In the genomic region with DNA sequence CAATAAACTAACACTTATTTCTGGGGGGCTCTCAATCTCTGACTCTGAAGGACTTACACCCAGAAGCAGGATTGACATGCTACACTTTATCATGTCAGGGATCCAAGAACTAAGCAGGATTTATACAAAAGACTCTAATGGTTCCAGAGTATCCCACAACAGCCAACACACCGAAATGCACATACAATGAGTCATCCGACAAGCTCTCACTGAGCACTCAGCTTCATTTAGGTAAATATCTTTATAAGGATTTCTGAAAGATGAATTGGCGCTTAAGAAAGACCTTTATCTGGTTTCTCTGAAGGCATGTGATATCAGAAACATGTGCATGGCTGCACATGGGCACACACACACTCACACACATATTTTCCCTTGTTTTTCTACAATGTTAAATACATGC, we compare ENCODE assay signal across 17 cellular contexts.
DNase-seq lines count a peak whose midpoint lies in the region; ATAC-seq, FAIRE-seq and TF ChIP-seq lines count a peak whose summit lies in the region.
"Had no signal": no experiment of that assay in that cellular context is flagged by ENCODE, and none has a peak within 500 bp of the region (broad histone marks: within the 10 kb centered on the region; RNA-seq: fewer than 3 reads in every experiment).

No MANE protein-coding gene starts in this region.

- no peak overlapping the region for H3K9ac ChIP-seq in PC-3 (ENCODE audit: low read length)

- no peaks in the 10 kb centered on the region for H4K20me1 ChIP-seq in PC-3 (ENCODE audit: low read length)

- H3K4me2 ChIP-seq in PC-3 (ENCODE audit: low read length): no peak overlapping the region

- H3F3A ChIP-seq in PC-3 (ENCODE audit: low read length, unreplicated experiment): no peaks in the 10 kb centered on the region

- no peaks in the 10 kb centered on the region for H3K36me3 ChIP-seq in PC-3 (ENCODE audit: low read depth, low read length)
- H3K36me3 ChIP-seq: right atrium auricular region, tibial nerve had no signal

- BruUV-seq in PC-3 (replicated peaks; lab: Mats Ljungman, UMichigan): no TSS peak

- POLR2A ChIA-PET in PC-3 (lab: Charles Lee; ENCODE audit: unreplicated experiment): no interaction called here

- no peaks in the 10 kb centered on the region for H3K4me1 ChIP-seq in PC-3 (ENCODE audit: insufficient read depth, low read length)
- H3K4me1 ChIP-seq: right atrium auricular region, tibial nerve had no signal

- peak; percentile 17 for DNase-seq in COLO668 (lab: John Stamatoyannopoulos, UW; ENCODE audit: unreplicated experiment)
- peak; percentile 10 for DNase-seq in M059J (ENCODE audit: low read depth)
- DNase-seq in PC-3: peak; percentile 11
- DNase-seq in iris pigment epithelial cell (ENCODE audit: low read depth): peak; percentile 5
- DNase-seq in ecto neural progenitor cell (ENCODE audit: low spot score): no peak
- DNase-seq in caudate nucleus (lab: John Stamatoyannopoulos, UW): no peak
- DNase-seq in HTR-8/SVneo (ENCODE audit: insufficient read length, low spot score): no peak
- DNase-seq: activated CD4-positive, CD25-positive, alpha-beta regulatory T cell; central memory CD4-positive, alpha-beta T cell; left cardiac atrium; naive thymus-derived CD4-positive, alpha-beta T cell; OCI-M1; stimulated activated CD4-positive, alpha-beta T cell treated with anti-CD3 and anti-CD28 coated beads, Interleukin-2, amount 100 ng/mL, for 48 hours had no signal

- no peak overlapping the region for H3K27ac ChIP-seq in PC-3 (ENCODE audit: low read length)
- H3K27ac ChIP-seq in caudate nucleus (ENCODE audit: low read depth, low read length): no peak overlapping the region
- H3K27ac ChIP-seq: right atrium auricular region, tibial nerve had no signal

- no peaks in the 10 kb centered on the region for H3K27me3 ChIP-seq in PC-3 (ENCODE audit: low read length)
- H3K27me3 ChIP-seq: right atrium auricular region, tibial nerve had no signal

- H3K4me3 ChIP-seq in PC-3 (ENCODE audit: low read length): no peak overlapping the region
- H3K4me3 ChIP-seq: right atrium auricular region, tibial nerve had no signal

- ATAC-seq in PC-3 (no peak), GM18870 (IDR thresholded peaks at IDR 0.05; ENCODE audit: unreplicated experiment) (no peak)
- ATAC-seq: activated naive CD4-positive, alpha-beta T cell treated with anti-CD3 and anti-CD28 coated beads, Interleukin-2, amount 50 U/mL, for 72 hours; left cardiac atrium; naive thymus-derived CD4-positive, alpha-beta T cell had no signal

- no peaks in the 10 kb centered on the region for H3K9me3 ChIP-seq in PC-3 (ENCODE audit: low read length)
- H3K9me3 ChIP-seq: tibial nerve had no signal

- no peak for FAIRE-seq in HTR-8/SVneo (lab: Jason Lieb, UNC)

- no peaks in the 10 kb centered on the region for H3K79me2 ChIP-seq in PC-3 (ENCODE audit: low read length)

- no peak for TF ChIP-seq CTCF in PC-3 (conservative IDR thresholded peaks at IDR 0.05; ENCODE audit: low read depth, low read length)

- H2AFZ ChIP-seq in PC-3 (ENCODE audit: low read length): no peak overlapping the region

- no peaks in the 10 kb centered on the region for H3K9me2 ChIP-seq in PC-3 (replicated peaks; ENCODE audit: low read length)

- CTCF ChIA-PET in PC-3 (lab: Charles Lee): no interaction called here

- intact Hi-C loops in PC-3 (cut with micrococcal nuclease): no loop called here

Comparison
In these comparisons a context has a peak if more than half of its experiments do, and no peak if none do; other contexts are left out.
1. DNase-seq: peak in COLO668 (single experiment), M059J (single experiment), PC-3 (single experiment) and iris pigment epithelial cell (single experiment); none in ecto neural progenitor cell (single experiment), caudate nucleus (0 of 61) and HTR-8/SVneo (single experiment).